Comparison of ENCODE assay signal across 18 cellular contexts in genomic region chr22:23904855-23905254, GRCh38. TPM values are rescaled to one million over a fixed set of nuclear protein-coding genes. Genes with fewer than 3 reads are reported as not detected.
DNase-seq lines count a peak whose midpoint lies in the region; ATAC-seq and TF ChIP-seq lines count a peak whose summit lies in the region.
"Had no signal": no experiment of that assay in that cellular context is flagged by ENCODE, and none has a peak within 500 bp of the region (broad histone marks: within the 10 kb centered on the region; RNA-seq: fewer than 3 reads in every experiment).

No MANE protein-coding gene starts in this region.

- H3K4me3 ChIP-seq in dorsolateral prefrontal cortex: peak overlapping the region in 40 of 59 donors; percentile 2 to 63 (median 38)
- H3K4me3 ChIP-seq: GM23338 had no signal

- ATAC-seq in GM21619 (IDR thresholded peaks at IDR 0.05; ENCODE audit: unreplicated experiment) (no peak), HG02763 (IDR thresholded peaks at IDR 0.05; ENCODE audit: unreplicated experiment) (no peak), GM21390 (IDR thresholded peaks at IDR 0.05; ENCODE audit: unreplicated experiment) (no peak)
- ATAC-seq: activated T-cell treated with anti-CD3 and anti-CD28 coated beads, Interleukin-2, amount 50 U/mL, for 72 hours; GM23338 had no signal

- intact Hi-C loops in dorsolateral prefrontal cortex (cut with DNase I): no loop called here

- H3K27ac ChIP-seq in dorsolateral prefrontal cortex: peak overlapping the region in 53 of 59 donors; percentile 8 to 84 (median 67)
- H3K27ac ChIP-seq: KMS-11 had no signal

- H3K27me3 ChIP-seq in dorsolateral prefrontal cortex: no peaks in the 10 kb centered on the region

- DNase-seq in NCI-H1694 treated with DMSO at 0.1 percent for 48 hours (lab: John Stamatoyannopoulos, UW) (peak; percentile 17), dorsolateral prefrontal cortex (peak in 9 of 10 donors; percentile 73 to 89 (median 83)), medulla oblongata (ENCODE audit: extremely low spot score) (peak; percentile 81), superior temporal gyrus (ENCODE audit: extremely low spot score) (peak; percentile 87), NCI-H1048 (lab: John Stamatoyannopoulos, UW) (no peak)
- DNase-seq: activated CD4-positive, alpha-beta T cell treated with anti-CD3 and anti-CD28 coated beads, Interleukin-2, amount 50 U/mL, for 4 hours; activated T-cell treated with anti-CD3 and anti-CD28 coated beads, Interleukin-2, amount 50 U/mL, for 72 hours; GF-D8; immature natural killer cell; NCI-H187 treated with DMSO at 0.1 percent for 48 hours; NCI-H526 treated with DMSO at 0.1 percent for 48 hours; stimulated activated naive CD4-positive, alpha-beta T cell treated with Interleukin-2 at 50 U/mL for 16 hours; T1000 had no signal

- TF ChIP-seq CTCF in dorsolateral prefrontal cortex (IDR thresholded peaks at IDR 0.05 in 54 of 56, conservative IDR thresholded peaks at IDR 0.05 in 2 of 56; ENCODE audit: low read depth in 1 of 56, partially characterized antibody in 56 of 56): peak in 9 of 56 donors; percentile 6 to 42 (median 17)

RNA-seq across cellular contexts. Expression of gene MIF, which starts 10.7 kb away (rescaled TPM):
- total RNA-seq in dorsolateral prefrontal cortex: 100 to 1,000 TPM; 175 to 552 (median 413) TPM

RNA-seq across cellular contexts. Expression of gene SLC2A11, which starts 47.2 kb away (rescaled TPM):
- total RNA-seq in dorsolateral prefrontal cortex: 10 to 100 TPM; 25.3 to 69.8 (median 42.4) TPM

RNA-seq across cellular contexts. Expression of gene GSTT2B, which starts 56.1 kb away (rescaled TPM):
- total RNA-seq in dorsolateral prefrontal cortex: 10 to 100 TPM in 91 of 120 experiments, 1 to 10 TPM in 28, not detected in 1; 2.3 to 55.6 (median 17.1) TPM
